In the genomic region with DNA sequence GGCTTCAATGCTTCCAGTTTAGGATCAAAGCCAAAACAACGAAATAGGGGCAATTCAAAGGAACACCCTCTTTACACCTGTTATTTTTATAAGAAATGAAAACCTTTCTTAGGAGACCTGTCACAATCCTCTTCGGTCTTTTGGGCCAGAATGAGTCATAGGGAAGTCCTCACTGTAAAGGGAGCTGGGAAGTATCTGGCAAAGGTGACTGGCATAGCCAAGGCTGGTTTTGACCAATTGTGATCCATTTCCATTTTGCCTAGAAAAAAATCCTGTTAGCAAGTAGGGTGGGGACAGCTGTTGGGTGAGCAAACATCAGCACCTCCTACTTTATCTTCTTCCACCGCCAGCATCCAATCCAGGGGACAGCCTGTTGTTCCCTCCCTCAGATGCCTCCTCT, we compare ENCODE assay signal across 14 cellular contexts.
"Had no signal": no experiment of that assay in that cellular context is flagged by ENCODE, and none has a peak within 500 bp of the region (broad histone marks: within the 10 kb centered on the region; RNA-seq: fewer than 3 reads in every experiment).

No MANE protein-coding gene starts in this region.

- DNase-seq: activated CD4-positive, alpha-beta T cell treated with anti-CD3 and anti-CD28 coated beads for 1 hour; activated CD4-positive, alpha-beta T cell treated with anti-CD3 and anti-CD28 coated beads, Interleukin-2, amount 50 U/mL, for 48 hours; activated gamma-delta T cell; activated T-cell treated with anti-CD3 and anti-CD28 coated beads, Interleukin-2, amount 50 U/mL, for 48 hours; amygdala; brain microvascular endothelial cell; endodermal cell; kidney glomerular epithelial cell; naive B cell; small intestine; stomach had no signal

- H3K27ac ChIP-seq: brain microvascular endothelial cell, stomach had no signal

- H3K36me3 ChIP-seq: brain microvascular endothelial cell, esophagus muscularis mucosa, stomach, uterus had no signal

- H3K4me3 ChIP-seq: esophagus muscularis mucosa, lung, stomach, uterus had no signal

- H3K9me3 ChIP-seq: esophagus muscularis mucosa, uterus had no signal

- H3K27me3 ChIP-seq: esophagus muscularis mucosa, uterus had no signal
